14 cellular contexts compared by ENCODE assay signal in genomic region chr3:129004639-129005295, GRCh38. TPM values are rescaled to one million over a fixed set of nuclear protein-coding genes. Genes with fewer than 3 reads are reported as not detected.
DNase-seq lines count a peak whose midpoint lies in the region; ATAC-seq lines count a peak whose summit lies in the region.
"Had no signal": no experiment of that assay in that cellular context is flagged by ENCODE, and none has a peak within 500 bp of the region (broad histone marks: within the 10 kb centered on the region; RNA-seq: fewer than 3 reads in every experiment).

No MANE protein-coding gene starts in this region.

- peaks cover 0 to 59% of the 10 kb centered on the region in 2 donors for H3K36me3 ChIP-seq in neuronal stem cell (replicated peaks in 1 of 2; ENCODE audit: control insufficient read depth in 2 of 2, insufficient read depth in 2 of 2, low read length in 2 of 2)

- H3K18ac ChIP-seq in neuronal stem cell (ENCODE audit: low read length): peak overlapping the region; percentile 16

- no peak overlapping the region for H2BK120ac ChIP-seq in neuronal stem cell (ENCODE audit: low read depth, low read length)

- peak overlapping the region; percentile 36 for H3K9ac ChIP-seq in neuronal stem cell (ENCODE audit: low read depth, low read length, poor library complexity)
- H3K9ac ChIP-seq: SK-N-SH had no signal

- no CpG with 5 or more reads among the region's 6 CpGs for WGBS in neuronal stem cell (ENCODE audit: extremely low coverage in 2 of 2, insufficient read length in 2 of 2, insufficient replicate concordance in 1 of 2), 2 donors

- no peak overlapping the region for H2BK15ac ChIP-seq in neuronal stem cell (ENCODE audit: low read length)

- H2AK5ac ChIP-seq in neuronal stem cell (ENCODE audit: low read depth, low read length): peak overlapping the region; percentile 59

- H2BK5ac ChIP-seq in neuronal stem cell (ENCODE audit: low read length): no peak overlapping the region

- no peak overlapping the region for H4K91ac ChIP-seq in neuronal stem cell (ENCODE audit: low read depth, low read length, poor library complexity)

- no peak overlapping the region for H3K4ac ChIP-seq in neuronal stem cell (ENCODE audit: low read length)

- peaks cover 2% of the 10 kb centered on the region for H3K79me1 ChIP-seq in neuronal stem cell (ENCODE audit: low read depth, low read length)

- peaks cover 0 to 3% of the 10 kb centered on the region in 2 donors for H3K9me3 ChIP-seq in neuronal stem cell (replicated peaks in 1 of 2; ENCODE audit: control insufficient read depth in 2 of 2, insufficient read depth in 1 of 2, low read depth in 1 of 2, low read length in 2 of 2)
- H3K9me3 ChIP-seq: A549, SK-N-SH had no signal

- H3K23ac ChIP-seq in neuronal stem cell (ENCODE audit: low read depth, low read length, poor library complexity): no peak overlapping the region

- peaks cover 7 to 32% of the 10 kb centered on the region in 2 donors for H3K4me1 ChIP-seq in neuronal stem cell (ENCODE audit: control insufficient read depth in 2 of 2, insufficient read depth in 1 of 2, low read depth in 1 of 2, low read length in 2 of 2)
- H3K4me1 ChIP-seq: A549 had no signal

- H2AFZ ChIP-seq in neuronal stem cell (ENCODE audit: low read length): no peak overlapping the region

- no peak overlapping the region for H2BK12ac ChIP-seq in neuronal stem cell (ENCODE audit: low read length)

- H4K8ac ChIP-seq in neuronal stem cell (ENCODE audit: low read depth, low read length): no peak overlapping the region

- ATAC-seq in HG02759 (IDR thresholded peaks at IDR 0.05; ENCODE audit: unreplicated experiment) (no peak), HG03280 (IDR thresholded peaks at IDR 0.05; ENCODE audit: unreplicated experiment) (no peak)
- ATAC-seq: A549 had no signal

- H3K14ac ChIP-seq in neuronal stem cell (ENCODE audit: low read length): no peak overlapping the region

- peak; percentile 27 for DNase-seq in NCI-H748 (lab: John Stamatoyannopoulos, UW; ENCODE audit: unreplicated experiment)
- no peak for DNase-seq in NCI-H748 treated with DMSO at 0.1 percent for 48 hours (lab: John Stamatoyannopoulos, UW)
- DNase-seq in NCI-H146 (lab: John Stamatoyannopoulos, UW): peak; percentile 56
- peak; percentile 68 to 77 for DNase-seq in dermis microvascular lymphatic vessel endothelial cell (ENCODE audit: low read depth in 2 of 2)
- DNase-seq in neuronal stem cell (ENCODE audit: low spot score): no peak
- no peak for DNase-seq in T-helper 9 cell
- DNase-seq: activated CD4-positive, alpha-beta T cell treated with anti-CD3 and anti-CD28 coated beads for 1 hour; activated naive CD4-positive, alpha-beta T cell; SK-N-SH had no signal

- H3K4me3 ChIP-seq in neuronal stem cell (ENCODE audit: low read length in 2 of 2): no peak overlapping the region
- H3K4me3 ChIP-seq: A549 had no signal

- no peak overlapping the region for H3K4me2 ChIP-seq in neuronal stem cell (ENCODE audit: insufficient read depth, low read length, poor library complexity, severe bottlenecking)
- H3K4me2 ChIP-seq: SK-N-SH had no signal

- no peak overlapping the region for H3K27ac ChIP-seq in neuronal stem cell (replicated peaks; ENCODE audit: low read length)
- H3K27ac ChIP-seq: A549 had no signal

- H3K27me3 ChIP-seq in neuronal stem cell (ENCODE audit: control insufficient read depth in 3 of 3, insufficient read depth in 3 of 3, low read depth in 1 of 3, low read length in 3 of 3): peaks cover 0 to 37% (median 17%) of the 10 kb centered on the region in 3 experiments

RNA-seq across cellular contexts. Expression of gene EFCC1, which starts 3.7 kb away (rescaled TPM):
- 2.7 and 9.0 TPM in 2 replicates for total RNA-seq in dermis microvascular lymphatic vessel endothelial cell
- 0.96 TPM for polyA plus RNA-seq in neuronal stem cell (2013, experiment 1 of 2)
- polyA plus RNA-seq in neuronal stem cell (2013, experiment 2 of 2): 0.93 TPM
- total RNA-seq: M059J had no signal
- polyA plus RNA-seq: keratinocyte, SK-N-SH had no signal

RNA-seq across cellular contexts. Expression of gene CFAP92, which starts 10.9 kb away (rescaled TPM):
- 0.51 and 1.0 TPM in 2 replicates for total RNA-seq in dermis microvascular lymphatic vessel endothelial cell
- 5.9 TPM for polyA plus RNA-seq in neuronal stem cell (2013, experiment 1 of 2)
- 7.3 TPM for polyA plus RNA-seq in neuronal stem cell (2013, experiment 2 of 2)
- polyA plus RNA-seq: A549, SK-N-SH had no signal

RNA-seq across cellular contexts. Expression of gene GP9, which starts 55.8 kb away (rescaled TPM):
- not detected in 2 replicates for total RNA-seq in dermis microvascular lymphatic vessel endothelial cell
- polyA plus RNA-seq in neuronal stem cell (2013, experiment 1 of 2): not detected
- not detected for polyA plus RNA-seq in neuronal stem cell (2013, experiment 2 of 2)
- total RNA-seq: M059J had no signal
- polyA plus RNA-seq: A549, keratinocyte, SK-N-SH had no signal

Comparison
In these comparisons a context has a peak if more than half of its experiments do, and no peak if none do; other contexts are left out.
1. DNase-seq: peak in NCI-H748 (single experiment), NCI-H146 (single experiment) and dermis microvascular lymphatic vessel endothelial cell (2 of 2); none in NCI-H748 treated with DMSO at 0.1 percent for 48 hours (single experiment), neuronal stem cell (single experiment) and T-helper 9 cell (single experiment).